ENCODE assay signal across 9 cellular contexts in genomic region chr9:16869961-16870605, GRCh38. TPM values are rescaled to one million over a fixed set of nuclear protein-coding genes. Genes with fewer than 3 reads are reported as not detected.
DNase-seq lines count a peak whose midpoint lies in the region; ATAC-seq, FAIRE-seq and TF ChIP-seq lines count a peak whose summit lies in the region.
"Had no signal": no experiment of that assay in that cellular context is flagged by ENCODE, and none has a peak within 500 bp of the region (broad histone marks: within the 10 kb centered on the region; RNA-seq: fewer than 3 reads in every experiment).

No MANE protein-coding gene starts in this region.

- CTCF ChIA-PET in HepG2 (lab: Yijun Ruan, JAX; ENCODE audit: low intra/inter-chr PET ratio, low total read pairs) = no interaction called here

- no peak overlapping the region for H3K9ac ChIP-seq in HepG2 (ENCODE audit: insufficient read depth, low read depth, low read length)

- TF ChIP-seq POLR2A in HepG2 (IDR thresholded peaks at IDR 0.05; ENCODE audit: insufficient read depth in 1 of 2, low read depth in 2 of 2, low read length in 2 of 2) = no peak

- no peaks in the 10 kb centered on the region for H3K36me3 ChIP-seq in HepG2 (replicated peaks in 1 of 2; ENCODE audit: control insufficient read depth in 1 of 2, insufficient read depth in 2 of 2, low read length in 2 of 2)
- no peaks in the 10 kb centered on the region for H3K36me3 ChIP-seq in tibial artery
- H3K36me3 ChIP-seq in effector memory CD4-positive, alpha-beta T cell (ENCODE audit: control insufficient read depth, insufficient read depth, low read length) = no peaks in the 10 kb centered on the region

- no TSS peak for BruUV-seq in HepG2 (replicated peaks; lab: Mats Ljungman, UMichigan)

- TF ChIP-seq CTCF in HepG2 (CRISPR knock-in tag; IDR thresholded peaks at IDR 0.05) = no peak
- TF ChIP-seq CTCF in tibial artery (IDR thresholded peaks at IDR 0.05) = no peak

- TF ChIP-seq RAD21 in HepG2 (CRISPR knock-in tag; IDR thresholded peaks at IDR 0.05) = no peak

- ATAC-seq in HepG2 (peak; percentile 52), HG02588 (IDR thresholded peaks at IDR 0.05; ENCODE audit: unreplicated experiment) (no peak)

- WGBS in HepG2 (ENCODE audit: low lambda C conversion rate) = 17% methylated on average over 37 of the region's 57 CpGs

- in situ Hi-C loops in HepG2 (cut with HindIII; ENCODE audit: extremely low pct_ligation_motif_present, low pct_unique_long_range_greater_than_20kb) = no loop called here

- H3K4me3 ChIP-seq in HepG2 (replicated peaks in 1 of 3; ENCODE audit: insufficient read depth in 1 of 3, low read depth in 2 of 3, low read length in 3 of 3) (peak overlapping the region in 1 of 3 experiments; percentile 23; a peak in 1 of 6 replicates), tibial artery (peak overlapping the region; percentile 71 to 95)
- no peak overlapping the region for H3K4me3 ChIP-seq in effector memory CD4-positive, alpha-beta T cell (ENCODE audit: insufficient read depth, low read depth, low read length, poor library complexity, severe bottlenecking)

- H2AFZ ChIP-seq in HepG2 (ENCODE audit: low read length) = no peak overlapping the region

- H3K9me3 ChIP-seq in HepG2 (ENCODE audit: low read length) = no peaks in the 10 kb centered on the region
- H3K9me3 ChIP-seq in tibial artery = no peaks in the 10 kb centered on the region
- H3K9me3 ChIP-seq in effector memory CD4-positive, alpha-beta T cell (ENCODE audit: control insufficient read depth, low read length) = no peaks in the 10 kb centered on the region

- TF ChIP-seq EP300 in HepG2 (IDR thresholded peaks at IDR 0.05; ENCODE audit: low read depth in 2 of 2, low read length in 2 of 2) = no peak
- no peak for TF ChIP-seq EP300 in HepG2 (CRISPR knock-in tag; IDR thresholded peaks at IDR 0.05; ENCODE audit: borderline replicate concordance)

- H4K20me1 ChIP-seq in HepG2 (ENCODE audit: insufficient read depth, low read length) = no peaks in the 10 kb centered on the region

- peak; percentile 81 for DNase-seq in DMS 273 (lab: John Stamatoyannopoulos, UW; ENCODE audit: unreplicated experiment)
- no peak for DNase-seq in DMS 273 treated with DMSO at 0.1 percent for 48 hours (lab: John Stamatoyannopoulos, UW)
- DNase-seq in caudate nucleus (lab: John Stamatoyannopoulos, UW) = no peak
- no peak for DNase-seq in HepG2 (ENCODE audit: low spot score)
- DNase-seq in tibial artery = peak in 1 of 2 donors; percentile 70
- no peak for DNase-seq in activated gamma-delta T cell treated with Interleukin-2 at 50 U/mL for 16 hours
- no peak for DNase-seq in effector memory CD4-positive, alpha-beta T cell

- no peaks in the 10 kb centered on the region for H3K79me2 ChIP-seq in HepG2 (ENCODE audit: insufficient read depth, low read length)

- H3K4me2 ChIP-seq in HepG2 (ENCODE audit: low read depth, low read length) = peak overlapping the region; percentile 45

- POLR2A ChIA-PET in HepG2 (lab: Yijun Ruan, JAX) = no interaction called here

- H3K27me3 ChIP-seq in HepG2 (ENCODE audit: control insufficient read depth in 1 of 2, insufficient read depth in 2 of 2, low read length in 2 of 2) (peaks cover 5 to 40% of the 10 kb centered on the region in 2 experiments; a peak in 4 of 5 replicates), tibial artery (no peaks in the 10 kb centered on the region)
- peaks cover 3% of the 10 kb centered on the region for H3K27me3 ChIP-seq in effector memory CD4-positive, alpha-beta T cell (replicated peaks; ENCODE audit: control insufficient read depth, insufficient read depth, low read length, poor library complexity, severe bottlenecking)

- no peaks in the 10 kb centered on the region for H3K4me1 ChIP-seq in HepG2 (ENCODE audit: insufficient read depth, low read length)
- H3K4me1 ChIP-seq in tibial artery = peaks cover 0 to 18% (median 10%) of the 10 kb centered on the region in 4 donors
- no peaks in the 10 kb centered on the region for H3K4me1 ChIP-seq in effector memory CD4-positive, alpha-beta T cell (ENCODE audit: control insufficient read depth, insufficient read depth, low read length, poor library complexity, severe bottlenecking)

- FAIRE-seq in HepG2 (lab: Jason Lieb, UNC) = no peak

- intact Hi-C loops in HepG2 (cut with micrococcal nuclease; ENCODE audit: unreplicated experiment) = no loop called here
- intact Hi-C loops in tibial artery (cut with DNase I; ENCODE audit: low total_unique reads) = no loop called here

- peak overlapping the region; percentile 44 for H3K27ac ChIP-seq in caudate nucleus (ENCODE audit: low read depth, low read length)
- no peak overlapping the region for H3K27ac ChIP-seq in HepG2 (ENCODE audit: extremely low read length, insufficient read depth, low read length)
- peak overlapping the region; percentile 81 to 87 for H3K27ac ChIP-seq in tibial artery
- no peak overlapping the region for H3K27ac ChIP-seq in effector memory CD4-positive, alpha-beta T cell (ENCODE audit: insufficient read depth, low read length, poor library complexity, severe bottlenecking)
- H3K27ac ChIP-seq: 22Rv1 had no signal

TF ChIP-seq in HepG2, 621 proteins besides CTCF, POLR2A, EP300 and RAD21:
- TF ChIP-seq ZNF883 (CRISPR knock-in tag; IDR thresholded peaks at IDR 0.05; ENCODE audit: not compliant biosample characterization) = no peak
- TF ChIP-seq NKX3-1 (CRISPR knock-in tag; IDR thresholded peaks at IDR 0.05) = no peak
- no peak for TF ChIP-seq NONO (IDR thresholded peaks at IDR 0.05)
- TF ChIP-seq NONO (CRISPR knock-in tag; conservative IDR thresholded peaks at IDR 0.05) = no peak
- no peak for TF ChIP-seq IRF2 (CRISPR knock-in tag; IDR thresholded peaks at IDR 0.05)
- no peak for TF ChIP-seq MBD4 (IDR thresholded peaks at IDR 0.05; ENCODE audit: borderline replicate concordance, low read length)
- no peak for TF ChIP-seq THYN1 (CRISPR knock-in tag; IDR thresholded peaks at IDR 0.05; ENCODE audit: borderline replicate concordance, low read depth)
- no peak for TF ChIP-seq SNAPC5 (CRISPR knock-in tag; IDR thresholded peaks at IDR 0.05; ENCODE audit: borderline replicate concordance)
- TF ChIP-seq ZNF282 (IDR thresholded peaks at IDR 0.05; ENCODE audit: partially characterized antibody) = no peak
- no peak for TF ChIP-seq NFRKB (IDR thresholded peaks at IDR 0.05)
- no peak for TF ChIP-seq ZNF775 (CRISPR knock-in tag; IDR thresholded peaks at IDR 0.05; ENCODE audit: borderline replicate concordance)

RNA-seq across cellular contexts. Expression of gene BNC2, which starts 0.4 kb away (rescaled TPM):
- total RNA-seq in HepG2 (2016; rRNA removed; fragmentation: Illumina TruSeq; extraction: Trizol) = not detected in 2 replicates
- not detected in 2 replicates for total RNA-seq in HepG2 (2016; cell fraction: cytosol; rRNA removed; fragmentation: Illumina TruSeq; extraction: Trizol; ENCODE audit: low read depth)
- not detected in 2 replicates for total RNA-seq in HepG2 (2016; cell fraction: insoluble cytoplasmic fraction; rRNA removed; fragmentation: Illumina TruSeq; extraction: Trizol)
- not detected in 2 replicates for total RNA-seq in HepG2 (2016; cell fraction: membrane; rRNA removed; fragmentation: Illumina TruSeq; extraction: Trizol)
- total RNA-seq in HepG2 (2016; cell fraction: nucleus; rRNA removed; fragmentation: Illumina TruSeq; extraction: Trizol) = not detected in 2 replicates
- not detected in 2 replicates for polyA plus RNA-seq in HepG2 (2011; rRNA removed)
- polyA plus RNA-seq in HepG2 (2011; cell fraction: cytosol; rRNA removed) = not detected in 2 replicates
- polyA plus RNA-seq in HepG2 (2011; cell fraction: nucleus; rRNA removed) = not detected in 2 replicates
- polyA plus RNA-seq in HepG2 (2012) = not detected in 2 replicates
- not detected in 2 replicates for polyA plus RNA-seq in HepG2 (2016; cell fraction: cytosol; fragmentation: Illumina TruSeq; extraction: Trizol; ENCODE audit: low read depth)
- not detected in 2 replicates for polyA plus RNA-seq in HepG2 (2016; cell fraction: insoluble cytoplasmic fraction; fragmentation: Illumina TruSeq; extraction: Trizol; ENCODE audit: low read depth)
- polyA plus RNA-seq in HepG2 (2016; cell fraction: membrane; fragmentation: Illumina TruSeq; extraction: Trizol; ENCODE audit: low read depth) = not detected in 2 replicates
- not detected in 2 replicates for polyA plus RNA-seq in HepG2 (2016; cell fraction: nucleus; fragmentation: Illumina TruSeq; extraction: Trizol; ENCODE audit: insufficient read depth, low read depth)
- 4.4 TPM in 1 of 2 replicates, not detected in the other for polyA minus RNA-seq in HepG2 (2011; rRNA and poly(A)+ RNA removed; ENCODE audit: low replicate concordance)
- polyA minus RNA-seq in HepG2 (2011; cell fraction: cytosol; rRNA and poly(A)+ RNA removed) = not detected in 2 replicates
- not detected in 2 replicates for polyA minus RNA-seq in HepG2 (2011; cell fraction: nucleus; rRNA and poly(A)+ RNA removed)

Comparison
In these comparisons a context has a peak if more than half of its experiments do, and no peak if none do; other contexts are left out.
1. H3K27ac ChIP-seq: peak in caudate nucleus (single experiment) and tibial artery (2 of 2); none in HepG2 (single experiment) and effector memory CD4-positive, alpha-beta T cell (single experiment).